ENCODE assay signal across 8 cellular contexts in genomic region chr1:145215061-145215460, GRCh38. TPM values are rescaled to one million over a fixed set of nuclear protein-coding genes. Genes with fewer than 3 reads are reported as not detected.
A peak's percentile ranks its signal among the peaks of the same experiment; 100 is the strongest.
DNase-seq lines count a peak whose midpoint lies in the region; ATAC-seq and TF ChIP-seq lines count a peak whose summit lies in the region.
"Not testable (repeated sequence)": the region's sequence is repeated elsewhere in the genome, so short reads cannot be mapped to it uniquely, and the experiment has no call there.
"Had no signal": no experiment of that assay in that cellular context is flagged by ENCODE, and none has a peak within 500 bp of the region (broad histone marks: within the 10 kb centered on the region; RNA-seq: fewer than 3 reads in every experiment).

No MANE protein-coding gene starts in this region.

- peak overlapping the region; percentile 49; the same call in 1 of the 2 replicates for H3K4me3 ChIP-seq in GM23338
- peak overlapping the region; percentile 45 for H3K4me3 ChIP-seq in choroid plexus epithelial cell (ENCODE audit: low read depth, low read length)
- not testable (repeated sequence) for H3K4me3 ChIP-seq in hepatocyte
- H3K4me3 ChIP-seq in osteoblast (ENCODE audit: insufficient read depth, low read length): peak overlapping the region; percentile 62

- H3K36me3 ChIP-seq in GM23338 (ENCODE audit: insufficient read depth); hepatocyte (replicated peaks; ENCODE audit: insufficient read depth, low read depth); osteoblast (ENCODE audit: insufficient read depth, low read length): not testable (repeated sequence)

- H3K4me1 ChIP-seq in GM23338 (ENCODE audit: insufficient read depth); hepatocyte (ENCODE audit: insufficient read depth); osteoblast (ENCODE audit: insufficient read depth, low read length): not testable (repeated sequence)

- H3K36me3 Mint-ChIP-seq in GM23338 (ENCODE audit: low read depth): not testable (repeated sequence)

- H3K27me3 ChIP-seq in GM23338 (ENCODE audit: insufficient read depth); hepatocyte; osteoblast (ENCODE audit: insufficient read depth, low read length): not testable (repeated sequence)

- H3K4me2 ChIP-seq in GM23338; osteoblast (ENCODE audit: insufficient read depth, low read length): not testable (repeated sequence)
- peak overlapping the region; percentile 54 for H3K4me2 ChIP-seq in hepatocyte

- not testable (repeated sequence) for H3K4me3 Mint-ChIP-seq in GM23338

- not testable (repeated sequence) for H3K9me2 ChIP-seq in GM23338 (ENCODE audit: insufficient read depth); hepatocyte (replicated peaks; ENCODE audit: insufficient read depth)

- not testable (repeated sequence) for H3K27ac Mint-ChIP-seq in GM23338

- WGBS in hepatocyte (ENCODE audit: low lambda C conversion rate, missing lambda C conversion rate): 2% methylated on average over 22 of the region's 35 CpGs

- not testable (repeated sequence) for H3K27me3 Mint-ChIP-seq in GM23338 (ENCODE audit: insufficient read depth, low read depth, poor library complexity)

- H3K4me1 Mint-ChIP-seq in GM23338: not testable (repeated sequence)

- H3K79me2 ChIP-seq in GM23338 (replicated peaks; ENCODE audit: insufficient read depth); hepatocyte; osteoblast (ENCODE audit: insufficient read depth, low read length): not testable (repeated sequence)

- DNase-seq in GM23338 (ENCODE audit: low spot score); choroid plexus epithelial cell (ENCODE audit: low read depth); hepatocyte (ENCODE audit: low spot score); osteoblast (ENCODE audit: insufficient read length, low spot score, missing footprints): not testable (repeated sequence)
- DNase-seq in T-helper 22 cell (ENCODE audit: low read depth): peak; percentile 37
- peak; percentile 72 to 76 for DNase-seq in activated T-cell treated with anti-CD3 and anti-CD28 coated beads, Interleukin-2, amount 50 U/mL, for 48 hours
- DNase-seq in stimulated activated CD4-positive, alpha-beta T cell treated with anti-CD3 and anti-CD28 coated beads, TNF-alpha, amount 100 ng/mL, for 4 hours (ENCODE audit: low read depth in 3 of 3): peak; percentile 21 to 44 (median 38)

- not testable (repeated sequence) for H3K27ac ChIP-seq in GM23338 (ENCODE audit: low read depth); osteoblast (ENCODE audit: low read depth, low read length)
- H3K27ac ChIP-seq in hepatocyte: peak overlapping the region; percentile 92

- not testable (repeated sequence) for H2AFZ ChIP-seq in GM23338; hepatocyte; osteoblast (ENCODE audit: low read length)

- H4K20me1 ChIP-seq in GM23338 (replicated peaks; ENCODE audit: insufficient read depth); hepatocyte (ENCODE audit: insufficient read depth, poor library complexity, severe bottlenecking); osteoblast (ENCODE audit: insufficient read depth, low read length): not testable (repeated sequence)

- not testable (repeated sequence) for H3K9me3 ChIP-seq in hepatocyte (ENCODE audit: low read depth); osteoblast (ENCODE audit: low read depth, low read length)

- TF ChIP-seq CTCF in GM23338 (conservative IDR thresholded peaks at IDR 0.05; ENCODE audit: low read depth in 2 of 2); choroid plexus epithelial cell (conservative IDR thresholded peaks at IDR 0.05; ENCODE audit: low read depth, low read length); hepatocyte (IDR thresholded peaks at IDR 0.05; ENCODE audit: poor library complexity); osteoblast (IDR thresholded peaks at IDR 0.05; ENCODE audit: extremely low read depth, low read depth, low read length): not testable (repeated sequence)

- not testable (repeated sequence) for H3K9me3 Mint-ChIP-seq in GM23338

- not testable (repeated sequence) for H3F3A ChIP-seq in GM23338 (replicated peaks; ENCODE audit: low read depth)

- ATAC-seq in GM23338: not testable (repeated sequence)

RNA-seq across cellular contexts. Expression of gene PPIAL4D, which starts 26.9 kb away (rescaled TPM):
- not detected in 2 replicates for total RNA-seq in GM23338 (2014; rRNA removed; shearing (Covaris generic))
- polyA plus RNA-seq in GM23338 (2016; fragmentation: Nextera tagmentation; extraction: Ambion mirVana): not detected in 2 replicates
- not detected in 2 replicates for total RNA-seq in hepatocyte
- not detected in 2 replicates for polyA plus RNA-seq in hepatocyte
- total RNA-seq in osteoblast: not detected in 2 replicates
- polyA plus RNA-seq: small intestine had no signal
